Comparison of ENCODE assay signal across 25 cellular contexts in the genomic region with DNA sequence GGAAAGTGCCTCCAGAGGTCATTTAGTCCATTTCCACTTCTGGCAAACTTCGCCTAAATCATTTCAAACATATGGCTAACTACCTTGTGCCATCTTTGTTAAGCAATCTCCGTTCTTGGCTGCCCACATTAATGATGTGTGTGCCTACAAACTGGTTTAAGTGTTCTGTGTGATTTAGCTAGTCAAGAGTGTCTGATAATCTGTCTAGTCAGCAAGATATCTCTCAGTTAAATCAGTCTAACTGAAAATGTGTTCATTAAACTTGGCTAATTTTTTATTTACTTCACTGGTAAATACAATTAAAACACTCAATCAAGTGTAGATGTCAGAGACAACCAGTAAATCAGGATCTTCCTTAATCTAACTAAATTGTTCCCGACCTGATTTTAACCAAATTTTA.
A peak's percentile ranks its signal among the peaks of the same experiment; 100 is the strongest.
DNase-seq lines count a peak whose midpoint lies in the region; ATAC-seq, FAIRE-seq and TF ChIP-seq lines count a peak whose summit lies in the region.
"Had no signal": no experiment of that assay in that cellular context is flagged by ENCODE, and none has a peak within 500 bp of the region (broad histone marks: within the 10 kb centered on the region; RNA-seq: fewer than 3 reads in every experiment).

No MANE protein-coding gene starts in this region.

- H3K4me1 ChIP-seq in HepG2 (ENCODE audit: insufficient read depth, low read length) (no peaks in the 10 kb centered on the region), right lobe of liver (no peaks in the 10 kb centered on the region), K562 (replicated peaks in 1 of 2; ENCODE audit: control insufficient read depth in 2 of 2, insufficient read depth in 2 of 2, low read length in 2 of 2) (no peaks in the 10 kb centered on the region), heart left ventricle (no peaks in the 10 kb centered on the region)
- H3K4me1 ChIP-seq: BE2C; BLaER1 treated with 17β-estradiol and CSF1 and Interleukin-3, amounts not matched to agents 10 nM and 100 nM; HAP-1 had no signal

- intact Hi-C loops in HepG2 (cut with micrococcal nuclease; ENCODE audit: unreplicated experiment) (no loop called here), right lobe of liver (cut with DNase I) (no loop called here), K562 (cut with micrococcal nuclease) (no loop called here), heart left ventricle (cut with DNase I) (no loop called here)

- POLR2A ChIA-PET in HepG2 (lab: Yijun Ruan, JAX) (no interaction called here), K562 (lab: Yijun Ruan, JAX) (no interaction called here)

- H3K9ac ChIP-seq in HepG2 (ENCODE audit: insufficient read depth, low read depth, low read length) (no peak overlapping the region), K562 (ENCODE audit: insufficient read depth in 1 of 2, low read depth in 2 of 2, low read length in 2 of 2) (no peak overlapping the region)
- H3K9ac ChIP-seq: BLaER1 treated with 17β-estradiol and CSF1 and Interleukin-3, amounts not matched to agents 10 nM and 100 nM had no signal

- no peak overlapping the region for H3K27ac ChIP-seq in HepG2 (ENCODE audit: extremely low read length, insufficient read depth, low read length)
- H3K27ac ChIP-seq in right lobe of liver = no peak overlapping the region
- H3K27ac ChIP-seq in K562 (ENCODE audit: extremely low read depth, low read depth, low read length) = no peak overlapping the region
- no peak overlapping the region for H3K27ac ChIP-seq in heart left ventricle
- H3K27ac ChIP-seq: 22Rv1; BLaER1 treated with 17β-estradiol and CSF1 and Interleukin-3, amounts not matched to agents 10 nM and 100 nM had no signal

- H3K4me2 ChIP-seq in HepG2 (ENCODE audit: low read depth, low read length) = no peak overlapping the region
- H3K4me2 ChIP-seq in K562 (ENCODE audit: insufficient read depth, low read length) = no peak overlapping the region
- H3K4me2 ChIP-seq: BLaER1 treated with 17β-estradiol and CSF1 and Interleukin-3, amounts not matched to agents 10 nM and 100 nM; GM23338 had no signal

- H4K20me1 ChIP-seq in HepG2 (ENCODE audit: insufficient read depth, low read length) (no peaks in the 10 kb centered on the region), K562 (replicated peaks; ENCODE audit: control insufficient read depth, insufficient read depth, low read length) (no peaks in the 10 kb centered on the region)
- H4K20me1 ChIP-seq: BLaER1 treated with 17β-estradiol and CSF1 and Interleukin-3, amounts not matched to agents 10 nM and 100 nM had no signal

- H2AFZ ChIP-seq in HepG2 (ENCODE audit: low read length) (no peak overlapping the region), K562 (ENCODE audit: low read depth, low read length) (no peak overlapping the region)
- H2AFZ ChIP-seq: GM23338 had no signal

- BruUV-seq in HepG2 (replicated peaks; lab: Mats Ljungman, UMichigan) = no TSS peak
- BruUV-seq in K562 (replicated peaks; lab: Mats Ljungman, UMichigan) = no TSS peak

- H3K36me3 ChIP-seq in HepG2 (replicated peaks in 1 of 2; ENCODE audit: control insufficient read depth in 1 of 2, insufficient read depth in 2 of 2, low read length in 2 of 2) (no peaks in the 10 kb centered on the region), right lobe of liver (no peaks in the 10 kb centered on the region), K562 (ENCODE audit: control insufficient read depth, insufficient read depth, low read length) (no peaks in the 10 kb centered on the region), heart left ventricle (no peaks in the 10 kb centered on the region)
- H3K36me3 ChIP-seq: BE2C; BLaER1 treated with 17β-estradiol and CSF1 and Interleukin-3, amounts not matched to agents 10 nM and 100 nM; HAP-1 had no signal

- H3K4me3 ChIP-seq in HepG2 (replicated peaks in 1 of 3; ENCODE audit: insufficient read depth in 1 of 3, low read depth in 2 of 3, low read length in 3 of 3) = no peak overlapping the region
- no peak overlapping the region for H3K4me3 ChIP-seq in right lobe of liver
- H3K4me3 ChIP-seq in K562 = no peak overlapping the region
- H3K4me3 ChIP-seq in heart left ventricle = no peak overlapping the region
- H3K4me3 ChIP-seq: BLaER1 treated with 17β-estradiol and CSF1 and Interleukin-3, amounts not matched to agents 10 nM and 100 nM; GM23338; HAP-1 had no signal

- H3K79me2 ChIP-seq in HepG2 (ENCODE audit: insufficient read depth, low read length) = no peaks in the 10 kb centered on the region
- no peaks in the 10 kb centered on the region for H3K79me2 ChIP-seq in K562 (ENCODE audit: control insufficient read depth, insufficient read depth, low read length)

- H3K9me3 ChIP-seq in HepG2 (ENCODE audit: low read length) (no peaks in the 10 kb centered on the region), right lobe of liver (no peaks in the 10 kb centered on the region), K562 (replicated peaks; ENCODE audit: control insufficient read depth, insufficient read depth, low read depth, low read length) (no peaks in the 10 kb centered on the region), heart left ventricle (no peaks in the 10 kb centered on the region)
- H3K9me3 ChIP-seq: BE2C; BLaER1 treated with 17β-estradiol and CSF1 and Interleukin-3, amounts not matched to agents 10 nM and 100 nM; HAP-1 had no signal

- no peaks in the 10 kb centered on the region for H3K9me1 ChIP-seq in K562 (ENCODE audit: control insufficient read depth, insufficient read depth, low read length)

- TF ChIP-seq RAD21 in HepG2 (CRISPR knock-in tag; IDR thresholded peaks at IDR 0.05) (no peak), K562 (CRISPR knock-in tag; conservative IDR thresholded peaks at IDR 0.05 in 1 of 2, IDR thresholded peaks at IDR 0.05 in 1 of 2) (no peak)

- H3K27me3 ChIP-seq in HepG2 (ENCODE audit: control insufficient read depth in 1 of 2, insufficient read depth in 2 of 2, low read length in 2 of 2) (no peaks in the 10 kb centered on the region), right lobe of liver (no peaks in the 10 kb centered on the region), K562 (ENCODE audit: control insufficient read depth in 2 of 2, insufficient read depth in 2 of 2, low read length in 2 of 2) (no peaks in the 10 kb centered on the region), heart left ventricle (no peaks in the 10 kb centered on the region)
- H3K27me3 ChIP-seq: BE2C; BLaER1 treated with 17β-estradiol and CSF1 and Interleukin-3, amounts not matched to agents 10 nM and 100 nM had no signal

- in situ Hi-C loops in HepG2 (cut with HindIII; ENCODE audit: extremely low pct_ligation_motif_present, low pct_unique_long_range_greater_than_20kb) = no loop called here
- in situ Hi-C loops in K562 (cut with MboI) = no loop called here

- WGBS in HepG2 (ENCODE audit: low lambda C conversion rate) = under 1% methylated on average over 3 of the region's 3 CpGs
- WGBS in right lobe of liver (ENCODE audit: insufficient coverage, low coverage, low lambda C conversion rate, missing lambda C conversion rate) = 40% methylated on average over 3 of the region's 3 CpGs
- WGBS in K562 (ENCODE audit: insufficient coverage, low coverage, missing lambda C conversion rate) = 0% methylated on average over 2 of the region's 3 CpGs
- WGBS in heart left ventricle, 4 donors = 60 to 74% (median 65%) methylated on average over 3 of the region's 3 CpGs

- DNase-seq in HepG2 (ENCODE audit: low spot score) (no peak), right lobe of liver (no peak), NCI-H69 (lab: John Stamatoyannopoulos, UW) (peak; percentile 43), K562 (ENCODE audit: extremely low read depth in 1 of 4, low spot score in 3 of 4) (no peak), iPS-NIHi7 (ENCODE audit: extremely low spot score) (no peak), DMS79 (lab: John Stamatoyannopoulos, UW) (no peak), heart left ventricle (no peak)
- DNase-seq: ACHN; AML-193; BE2C; CD4-positive, alpha-beta T cell; CD8-positive, alpha-beta memory T cell; DMS 273 treated with DMSO at 0.1 percent for 48 hours; DMS79 treated with DMSO at 0.1 percent for 48 hours; GF-D8; HFFc6 had no signal

- TF ChIP-seq POLR2A in HepG2 (IDR thresholded peaks at IDR 0.05; ENCODE audit: insufficient read depth in 1 of 2, low read depth in 2 of 2, low read length in 2 of 2) (no peak), right lobe of liver (IDR thresholded peaks at IDR 0.05) (no peak), K562 (conservative IDR thresholded peaks at IDR 0.05) (no peak), heart left ventricle (IDR thresholded peaks at IDR 0.05) (no peak)

- CTCF ChIA-PET in HepG2 (lab: Yijun Ruan, JAX; ENCODE audit: low intra/inter-chr PET ratio, low total read pairs) = no interaction called here
- CTCF ChIA-PET in K562 (lab: Yijun Ruan, JAX; ENCODE audit: low intra/inter-chr PET ratio) = no interaction called here

- TF ChIP-seq CTCF in HepG2 (CRISPR knock-in tag; IDR thresholded peaks at IDR 0.05) (no peak), right lobe of liver (IDR thresholded peaks at IDR 0.05) (no peak), K562 (IDR thresholded peaks at IDR 0.05 in 2 of 3, conservative IDR thresholded peaks at IDR 0.05 in 1 of 3; ENCODE audit: insufficient read depth in 2 of 3, low read depth in 1 of 3, low read length in 3 of 3) (no peak), heart left ventricle (IDR thresholded peaks at IDR 0.05) (no peak)

- FAIRE-seq in HepG2 (lab: Jason Lieb, UNC) (no peak), K562 (lab: Jason Lieb, UNC) (no peak)
- FAIRE-seq: A204.1, D721Med, GM12891, GM18507, H54 had no signal

- ATAC-seq in HepG2 (no peak), right lobe of liver (no peak), K562 (no peak), heart left ventricle (no peak)
- ATAC-seq: GM23338 had no signal

- no peak for TF ChIP-seq EP300 in HepG2 (IDR thresholded peaks at IDR 0.05; ENCODE audit: low read depth in 2 of 2, low read length in 2 of 2)
- TF ChIP-seq EP300 in HepG2 (CRISPR knock-in tag; IDR thresholded peaks at IDR 0.05; ENCODE audit: borderline replicate concordance) = no peak
- TF ChIP-seq EP300 in K562 (IDR thresholded peaks at IDR 0.05; ENCODE audit: low read length) = no peak

TF ChIP-seq in HepG2, 621 proteins besides CTCF, POLR2A, EP300 and RAD21 (continues in another document):
- TF ChIP-seq, protein P1, sequence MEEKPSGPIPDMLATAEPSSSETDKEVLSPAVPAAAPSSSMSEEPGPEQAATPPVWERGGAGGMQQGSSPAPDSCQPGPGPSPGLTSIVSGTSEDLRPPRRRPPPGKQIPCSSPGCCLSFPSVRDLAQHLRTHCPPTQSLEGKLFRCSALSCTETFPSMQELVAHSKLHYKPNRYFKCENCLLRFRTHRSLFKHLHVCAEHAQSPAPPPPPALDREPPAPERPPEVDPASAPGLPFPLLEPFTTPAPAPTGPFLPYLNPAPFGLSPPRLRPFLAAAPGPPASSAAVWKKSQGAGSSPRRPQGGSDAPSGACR (CRISPR knock-in tag; IDR thresholded peaks at IDR 0.05) = no peak
- peak; percentile 98 for TF ChIP-seq MAFF (IDR thresholded peaks at IDR 0.05; ENCODE audit: low read depth, low read length)

TF ChIP-seq in K562, 482 proteins besides CTCF, POLR2A, EP300 and RAD21 (continues in another document):
- TF ChIP-seq XRCC5 (IDR thresholded peaks at IDR 0.05; ENCODE audit: low read depth, low read length) (no peak), ZNF354B (CRISPR knock-in tag; IDR thresholded peaks at IDR 0.05) (no peak), CHD4 (IDR thresholded peaks at IDR 0.05; ENCODE audit: insufficient read depth, insufficient replicate concordance, low read depth, low read length, poor library complexity, severe bottlenecking) (no peak), ZNF57 (CRISPR knock-in tag; IDR thresholded peaks at IDR 0.05) (no peak), EGR1 (conservative IDR thresholded peaks at IDR 0.05) (no peak), DDX20 (tag; IDR thresholded peaks at IDR 0.05; ENCODE audit: low read depth) (no peak)
